ENCODE assay signal across 14 cellular contexts in the genomic region with DNA sequence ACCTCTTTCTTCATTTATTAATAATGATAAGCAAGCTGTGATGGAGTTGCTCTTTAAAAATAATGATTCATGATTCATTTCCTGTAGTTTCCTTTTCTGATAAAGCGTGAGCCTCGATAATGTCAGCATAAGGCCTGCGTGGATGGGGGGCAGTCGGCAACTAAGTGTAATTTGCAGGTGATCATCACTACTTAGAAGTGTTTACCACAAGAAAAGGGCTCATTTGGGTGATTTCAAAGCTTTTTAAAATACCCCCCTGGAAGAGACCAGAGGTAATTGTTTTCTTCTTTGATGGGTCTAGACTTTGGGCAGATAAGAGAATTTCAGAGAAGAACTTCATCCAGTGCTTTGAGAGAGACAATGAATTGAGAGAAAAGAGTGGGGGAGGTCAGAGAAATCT.
DNase-seq lines count a peak whose midpoint lies in the region; ATAC-seq lines count a peak whose summit lies in the region.
"Had no signal": no experiment of that assay in that cellular context is flagged by ENCODE, and none has a peak within 500 bp of the region (broad histone marks: within the 10 kb centered on the region; RNA-seq: fewer than 3 reads in every experiment).

No MANE protein-coding gene starts in this region.

- intact Hi-C loops in naive thymus-derived CD4-positive, alpha-beta T cell (cut with micrococcal nuclease), result loop anchor here (5.0 to 10.0 kb wide), 5 partner anchors 94 to 1614 kb away; partner anchors contain the start of genes DDX3X (in 1 of the 2) and MAOA (in 1 of the 2)

- no peaks in the 10 kb centered on the region for H3K9me3 ChIP-seq in KOPT-K1 (ENCODE audit: insufficient read depth, low read length, poor library complexity, severe bottlenecking)
- no peaks in the 10 kb centered on the region for H3K9me3 ChIP-seq in naive thymus-derived CD4-positive, alpha-beta T cell (ENCODE audit: control insufficient read depth in 2 of 3, low read length in 3 of 3)

- peak overlapping the region; percentile 98 for H3K27ac ChIP-seq in KOPT-K1 (ENCODE audit: low read depth, low read length, poor library complexity, severe bottlenecking)
- no peak overlapping the region for H3K27ac ChIP-seq in naive thymus-derived CD4-positive, alpha-beta T cell (ENCODE audit: low read depth, low read length)

- no peak for DNase-seq in activated CD4-positive, alpha-beta T cell treated with anti-CD3 and anti-CD28 coated beads, Interleukin-2, amount 10 ng/mL, durations not matched to agents 7 days and 5 days
- DNase-seq in activated CD4-positive, alpha-beta T cell treated with anti-CD3 and anti-CD28 coated beads, Interleukin-2, amount 50 U/mL, for 48 hours, result no peak
- DNase-seq in activated naive CD4-positive, alpha-beta T cell treated with anti-CD3 and anti-CD28 coated beads, Interleukin-2, amount 10 ng/mL, durations not matched to agents 7 days and 5 days, result no peak
- DNase-seq in naive thymus-derived CD4-positive, alpha-beta T cell, result no peak
- DNase-seq in EL (no peak), SIG-M5 (lab: John Stamatoyannopoulos, UW) (no peak)
- no peak for DNase-seq in NK-92 treated with Interleukin-12 subunit alpha and Interleukin-12 subunit beta, amount 100 ng/mL, for 24 hours (lab: John Stamatoyannopoulos, UW)
- DNase-seq: aorta, COR-L47, hippocampal formation, NCI-H1436, right cardiac atrium had no signal

- no peaks in the 10 kb centered on the region for H3K36me3 ChIP-seq in KOPT-K1 (ENCODE audit: insufficient read depth, low read length)
- H3K36me3 ChIP-seq in naive thymus-derived CD4-positive, alpha-beta T cell (ENCODE audit: control insufficient read depth in 2 of 3, insufficient read depth in 3 of 3, low read length in 3 of 3), result no peaks in the 10 kb centered on the region

- H3K9me3 Mint-ChIP-seq in activated CD4-positive, alpha-beta T cell treated with anti-CD3 and anti-CD28 coated beads, Interleukin-2, amount 10 ng/mL, durations not matched to agents 7 days and 5 days, result peaks cover 24% of the 10 kb centered on the region
- peaks cover 22% of the 10 kb centered on the region for H3K9me3 Mint-ChIP-seq in activated naive CD4-positive, alpha-beta T cell treated with anti-CD3 and anti-CD28 coated beads, Interleukin-2, amount 10 ng/mL, durations not matched to agents 7 days and 5 days
- peaks cover 0 to 8% (median 0%) of the 10 kb centered on the region in 11 donors for H3K9me3 Mint-ChIP-seq in naive thymus-derived CD4-positive, alpha-beta T cell
- H3K9me3 Mint-ChIP-seq: dendritic cell treated with granulocyte-macrophage colony-stimulating factor and Interleukin-4, amounts not matched to agents 40 ng/mL and 50 ng/mL, for 4 days had no signal

- POLR2A ChIA-PET in activated CD4-positive, alpha-beta T cell treated with anti-CD3 and anti-CD28 coated beads, Interleukin-2, amount 10 ng/mL, durations not matched to agents 7 days and 5 days (lab: Charles Lee), result interaction anchor here (0.6 kb wide), 1 partner anchor 37 kb away, joined by 3 read pairs; no protein-coding TSS in a partner anchor
- POLR2A ChIA-PET in naive thymus-derived CD4-positive, alpha-beta T cell (lab: Charles Lee), result interaction anchor here (1.2 kb wide), 1 partner anchor 33 kb away, joined by 3 read pairs; no protein-coding TSS in a partner anchor

- no peak overlapping the region for H3K4me3 ChIP-seq in naive thymus-derived CD4-positive, alpha-beta T cell (ENCODE audit: low read length)

- no peaks in the 10 kb centered on the region for H3K27me3 Mint-ChIP-seq in activated CD4-positive, alpha-beta T cell treated with anti-CD3 and anti-CD28 coated beads, Interleukin-2, amount 10 ng/mL, durations not matched to agents 7 days and 5 days
- H3K27me3 Mint-ChIP-seq in activated naive CD4-positive, alpha-beta T cell treated with anti-CD3 and anti-CD28 coated beads, Interleukin-2, amount 10 ng/mL, durations not matched to agents 7 days and 5 days, result no peaks in the 10 kb centered on the region
- no peaks in the 10 kb centered on the region for H3K27me3 Mint-ChIP-seq in naive thymus-derived CD4-positive, alpha-beta T cell
- H3K27me3 Mint-ChIP-seq: dendritic cell treated with granulocyte-macrophage colony-stimulating factor and Interleukin-4, amounts not matched to agents 40 ng/mL and 50 ng/mL, for 4 days had no signal

- H3K27ac Mint-ChIP-seq in activated CD4-positive, alpha-beta T cell treated with anti-CD3 and anti-CD28 coated beads, Interleukin-2, amount 10 ng/mL, durations not matched to agents 7 days and 5 days, result peak overlapping the region; percentile 54
- peak overlapping the region; percentile 86 for H3K27ac Mint-ChIP-seq in activated naive CD4-positive, alpha-beta T cell treated with anti-CD3 and anti-CD28 coated beads, Interleukin-2, amount 10 ng/mL, durations not matched to agents 7 days and 5 days
- peak overlapping the region in 7 of 9 donors; percentile 3 to 86 (median 52) for H3K27ac Mint-ChIP-seq in naive thymus-derived CD4-positive, alpha-beta T cell
- H3K27ac Mint-ChIP-seq: dendritic cell treated with granulocyte-macrophage colony-stimulating factor and Interleukin-4, amounts not matched to agents 40 ng/mL and 50 ng/mL, for 4 days had no signal

- no peak overlapping the region for H3K4me3 Mint-ChIP-seq in activated CD4-positive, alpha-beta T cell treated with anti-CD3 and anti-CD28 coated beads, Interleukin-2, amount 10 ng/mL, durations not matched to agents 7 days and 5 days
- no peak overlapping the region for H3K4me3 Mint-ChIP-seq in activated naive CD4-positive, alpha-beta T cell treated with anti-CD3 and anti-CD28 coated beads, Interleukin-2, amount 10 ng/mL, durations not matched to agents 7 days and 5 days
- H3K4me3 Mint-ChIP-seq in naive thymus-derived CD4-positive, alpha-beta T cell, result peak overlapping the region in 2 of 10 donors; percentile 9 to 49
- H3K4me3 Mint-ChIP-seq: dendritic cell treated with granulocyte-macrophage colony-stimulating factor and Interleukin-4, amounts not matched to agents 40 ng/mL and 50 ng/mL, for 4 days had no signal

- H3K27me3 ChIP-seq in naive thymus-derived CD4-positive, alpha-beta T cell (ENCODE audit: control insufficient read depth in 2 of 2, insufficient read depth in 2 of 2, low read length in 2 of 2), result no peaks in the 10 kb centered on the region

- peak; percentile 36 for ATAC-seq in naive thymus-derived CD4-positive, alpha-beta T cell
- ATAC-seq: right cardiac atrium had no signal

- peaks cover 22 to 56% of the 10 kb centered on the region in 2 donors for H3K4me1 ChIP-seq in naive thymus-derived CD4-positive, alpha-beta T cell (ENCODE audit: control insufficient read depth in 2 of 2, insufficient read depth in 2 of 2, low read length in 2 of 2)

- CTCF ChIA-PET in activated CD4-positive, alpha-beta T cell treated with anti-CD3 and anti-CD28 coated beads, Interleukin-2, amount 10 ng/mL, durations not matched to agents 7 days and 5 days (lab: Charles Lee), result no interaction called here
- CTCF ChIA-PET in activated naive CD4-positive, alpha-beta T cell treated with anti-CD3 and anti-CD28 coated beads, Interleukin-2, amount 10 ng/mL, durations not matched to agents 7 days and 5 days (lab: Charles Lee), result no interaction called here
- CTCF ChIA-PET in naive thymus-derived CD4-positive, alpha-beta T cell (lab: Charles Lee), result no interaction called here

- H3K4me1 Mint-ChIP-seq in activated CD4-positive, alpha-beta T cell treated with anti-CD3 and anti-CD28 coated beads, Interleukin-2, amount 10 ng/mL, durations not matched to agents 7 days and 5 days, result peaks cover 59% of the 10 kb centered on the region
- H3K4me1 Mint-ChIP-seq in activated naive CD4-positive, alpha-beta T cell treated with anti-CD3 and anti-CD28 coated beads, Interleukin-2, amount 10 ng/mL, durations not matched to agents 7 days and 5 days, result peaks cover 63% of the 10 kb centered on the region
- H3K4me1 Mint-ChIP-seq in naive thymus-derived CD4-positive, alpha-beta T cell, result peaks cover 21 to 78% (median 65%) of the 10 kb centered on the region in 7 donors

- H3K36me3 Mint-ChIP-seq in activated CD4-positive, alpha-beta T cell treated with anti-CD3 and anti-CD28 coated beads, Interleukin-2, amount 10 ng/mL, durations not matched to agents 7 days and 5 days (ENCODE audit: low read depth), result peaks cover 33% of the 10 kb centered on the region
- peaks cover 26% of the 10 kb centered on the region for H3K36me3 Mint-ChIP-seq in activated naive CD4-positive, alpha-beta T cell treated with anti-CD3 and anti-CD28 coated beads, Interleukin-2, amount 10 ng/mL, durations not matched to agents 7 days and 5 days
- peaks cover 0 to 12% (median 0%) of the 10 kb centered on the region in 5 donors for H3K36me3 Mint-ChIP-seq in naive thymus-derived CD4-positive, alpha-beta T cell
